8 cellular contexts compared by ENCODE assay signal in genomic region chr12:10613334-10614055, GRCh38. TPM values are rescaled to one million over a fixed set of nuclear protein-coding genes. Genes with fewer than 3 reads are reported as not detected.
DNase-seq lines count a peak whose midpoint lies in the region; ATAC-seq and TF ChIP-seq lines count a peak whose summit lies in the region.

TSS of gene MAGOHB (minus strand) at chr12:10613609. CDS start at chr12:10613532, 77 bp downstream.

- peaks cover 0 to 18% of the 10 kb centered on the region in 2 donors for H3K36me3 ChIP-seq in left lung

- intact Hi-C loops in left lung (cut with DNase I): no loop called here

- DNase-seq in C1 segment of cervical spinal cord (lab: John Stamatoyannopoulos, UW) (peak; percentile 44 to 92 (median 86)), NCI-H774 (lab: John Stamatoyannopoulos, UW) (peak; percentile 94), dermis blood vessel endothelial cell (peak; percentile 98), left lung (peak; percentile 95 to 98)
- peak; percentile 98 to 99 for DNase-seq in activated CD4-positive, alpha-beta T cell treated with anti-CD3 and anti-CD28 coated beads, Interleukin-2, amount 50 U/mL, for 4 hours
- peak; percentile 100 for DNase-seq in stimulated activated CD4-positive, alpha-beta T cell treated with anti-CD3 and anti-CD28 coated beads, Interleukin-2, amount 100 ng/mL, for 48 hours

- no peak for TF ChIP-seq CTCF in left lung (IDR thresholded peaks at IDR 0.05)

- H3K27ac ChIP-seq in left lung: peak within 1 kb of the TSS; percentile 78 to 87

- peaks cover 7 to 21% of the 10 kb centered on the region in 2 donors for H3K4me1 ChIP-seq in left lung

- H3K4me3 ChIP-seq in left lung: peak within 1 kb of the TSS; percentile 57 to 91

- no peaks in the 10 kb centered on the region for H3K9me3 ChIP-seq in left lung

- no peaks in the 10 kb centered on the region for H3K27me3 ChIP-seq in left lung

- ATAC-seq in GM19395 (IDR thresholded peaks at IDR 0.05; ENCODE audit: unreplicated experiment) (peak; percentile 94), HG03565 (IDR thresholded peaks at IDR 0.05; ENCODE audit: unreplicated experiment) (peak; percentile 87), left lung (peak; percentile 98)

RNA-seq across cellular contexts. Expression of gene MAGOHB, which starts in this region (rescaled TPM):
- 7.8 and 17.6 TPM in 2 replicates for total RNA-seq in dermis blood vessel endothelial cell
- total RNA-seq in left lung: 10 to 100 TPM; 23.6 to 32.5 TPM

Comparison
In these comparisons a context has a peak if more than half of its experiments do, and no peak if none do; other contexts are left out.
1. Peak in every context shown above with its lines: DNase-seq, ATAC-seq, H3K4me3 ChIP-seq and H3K27ac ChIP-seq.